In the genomic region with DNA sequence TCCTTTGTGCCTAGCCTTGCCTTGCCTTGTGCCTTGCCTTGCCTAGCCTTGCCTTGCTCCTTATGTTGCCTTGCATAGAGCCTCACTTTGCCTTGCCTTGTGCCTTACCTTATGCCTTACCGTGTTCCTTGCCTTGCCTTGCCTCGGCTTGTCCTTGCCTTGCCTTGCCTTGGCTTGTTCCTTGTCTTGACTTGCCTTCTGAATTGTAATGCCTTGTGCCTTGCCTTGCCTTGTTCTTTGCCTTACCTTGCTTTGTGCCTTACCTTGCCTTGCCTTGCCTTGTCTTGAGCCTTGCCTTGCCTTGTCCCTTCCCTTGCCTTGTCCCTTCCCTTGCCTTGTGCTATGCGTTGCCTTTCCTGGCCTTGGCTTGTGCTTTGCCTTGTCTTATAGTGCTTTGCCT, we compare ENCODE assay signal across 21 cellular contexts.
DNase-seq lines count a peak whose midpoint lies in the region; TF ChIP-seq lines count a peak whose summit lies in the region.
"Had no signal": no experiment of that assay in that cellular context is flagged by ENCODE, and none has a peak within 500 bp of the region (broad histone marks: within the 10 kb centered on the region; RNA-seq: fewer than 3 reads in every experiment).

No MANE protein-coding gene starts in this region.

- H3K4me2 ChIP-seq in mammary epithelial cell (ENCODE audit: insufficient read depth, low read depth, low read length): no peak overlapping the region
- H3K4me2 ChIP-seq: BLaER1 had no signal

- no peak overlapping the region for H3K27ac ChIP-seq in mammary epithelial cell (ENCODE audit: insufficient read depth, low read depth, low read length)
- H3K27ac ChIP-seq in suprapubic skin: no peak overlapping the region
- H3K27ac ChIP-seq: 22Rv1, BLaER1, C4-2B, GM23248 had no signal

- no peak overlapping the region for H3K9ac ChIP-seq in mammary epithelial cell (ENCODE audit: insufficient read depth, low read length)
- H3K9ac ChIP-seq: BLaER1, GM23248 had no signal

- WGBS in mammary epithelial cell (ENCODE audit: low coverage, missing lambda C conversion rate): 43% methylated on average over 3 of the region's 3 CpGs
- 79% methylated on average over 3 of the region's 3 CpGs for WGBS in suprapubic skin

- H3K27me3 Mint-ChIP-seq in MCF 10A (ENCODE audit: insufficient read depth, unreplicated experiment): no peaks in the 10 kb centered on the region
- H3K27me3 Mint-ChIP-seq: B cell; CD4-positive, CD25-positive, alpha-beta regulatory T cell had no signal

- in situ Hi-C loops in mammary epithelial cell (cut with MboI; ENCODE audit: low sequenced_read_pairs in 2 of 2): no loop called here

- no peak overlapping the region for H2AFZ ChIP-seq in mammary epithelial cell (ENCODE audit: low read depth, low read length)
- H2AFZ ChIP-seq: GM23248 had no signal

- no peak overlapping the region for H3K27ac Mint-ChIP-seq in MCF 10A (ENCODE audit: low read depth, unreplicated experiment)
- H3K27ac Mint-ChIP-seq: B cell; CD4-positive, CD25-positive, alpha-beta regulatory T cell; CD8-positive, alpha-beta T cell; HFFc6 had no signal

- H3K4me3 ChIP-seq in mammary epithelial cell (replicated peaks in 1 of 3; ENCODE audit: insufficient read depth in 1 of 3, low read depth in 2 of 3, low read length in 3 of 3) (no peak overlapping the region), epithelial cell of esophagus (ENCODE audit: low read length) (no peak overlapping the region), suprapubic skin (no peak overlapping the region)
- H3K4me3 ChIP-seq: BLaER1, GM12878, GM23248, HAP-1 had no signal

- dilution Hi-C loops in mammary epithelial cell (cut with HindIII; ENCODE audit: low sequenced_read_pairs): no loop called here

- TF ChIP-seq POLR2A in suprapubic skin (IDR thresholded peaks at IDR 0.05): no peak

- H3K27me3 ChIP-seq in mammary epithelial cell (ENCODE audit: insufficient read depth, low read length) (no peaks in the 10 kb centered on the region), suprapubic skin (no peaks in the 10 kb centered on the region)

- H3K9me3 ChIP-seq in mammary epithelial cell (replicated peaks; ENCODE audit: insufficient read depth, low read length): peaks cover 30% of the 10 kb centered on the region
- H3K9me3 ChIP-seq in suprapubic skin: no peaks in the 10 kb centered on the region
- H3K9me3 ChIP-seq: Caco-2, HAP-1 had no signal

- intact Hi-C loops in mammary epithelial cell (cut with micrococcal nuclease): no loop called here
- intact Hi-C loops in MCF 10A (cut with micrococcal nuclease): no loop called here

- POLR2A ChIA-PET in MCF 10A (lab: Yijun Ruan, JAX): no interaction called here

- TF ChIP-seq EP300 in suprapubic skin (IDR thresholded peaks at IDR 0.05): no peak

- BruUV-seq in mammary epithelial cell (replicated peaks; lab: Mats Ljungman, UMichigan) (no TSS peak), MCF 10A (replicated peaks; lab: Mats Ljungman, UMichigan) (no TSS peak)

- H3K79me2 ChIP-seq in mammary epithelial cell (ENCODE audit: insufficient read depth, low read length): no peaks in the 10 kb centered on the region

- H3K36me3 Mint-ChIP-seq in MCF 10A (ENCODE audit: insufficient read depth, unreplicated experiment): no peaks in the 10 kb centered on the region
- H3K36me3 Mint-ChIP-seq: CD4-positive, CD25-positive, alpha-beta regulatory T cell; CD8-positive, alpha-beta T cell had no signal

- H3K4me3 Mint-ChIP-seq in MCF 10A (ENCODE audit: unreplicated experiment): no peak overlapping the region
- H3K4me3 Mint-ChIP-seq: B cell; CD4-positive, CD25-positive, alpha-beta regulatory T cell; CD8-positive, alpha-beta T cell; HFFc6 had no signal

- TF ChIP-seq CTCF in mammary epithelial cell (conservative IDR thresholded peaks at IDR 0.05 in 1 of 2, IDR thresholded peaks at IDR 0.05 in 1 of 2; ENCODE audit: extremely low read depth in 1 of 2, insufficient read depth in 1 of 2, low read depth in 1 of 2, low read length in 2 of 2) (no peak), MCF 10A (IDR thresholded peaks at IDR 0.05; ENCODE audit: unreplicated experiment) (no peak), epithelial cell of esophagus (IDR thresholded peaks at IDR 0.05; ENCODE audit: insufficient read depth, low read depth, low read length, missing control alignments) (no peak), suprapubic skin (IDR thresholded peaks at IDR 0.05) (no peak)

- H4K20me1 ChIP-seq in mammary epithelial cell (ENCODE audit: insufficient read depth, low read length): no peaks in the 10 kb centered on the region
- H4K20me1 ChIP-seq: BLaER1 had no signal

- CTCF ChIA-PET in mammary epithelial cell (lab: Charles Lee; ENCODE audit: low non-redundant PET): no interaction called here
- CTCF ChIA-PET in MCF 10A (lab: Yijun Ruan, JAX): no interaction called here

- H3K4me1 Mint-ChIP-seq in MCF 10A (ENCODE audit: insufficient read depth, unreplicated experiment): no peaks in the 10 kb centered on the region
- H3K4me1 Mint-ChIP-seq: B cell; CD4-positive, CD25-positive, alpha-beta regulatory T cell had no signal

- peaks cover 71% of the 10 kb centered on the region for H3K4me1 ChIP-seq in mammary epithelial cell (ENCODE audit: insufficient read depth, low read length)
- H3K4me1 ChIP-seq in suprapubic skin: no peaks in the 10 kb centered on the region
- H3K4me1 ChIP-seq: BLaER1, Caco-2, HAP-1 had no signal

- DNase-seq in mammary epithelial cell: peak; percentile 61
- no peak for DNase-seq in MCF 10A (ENCODE audit: unreplicated experiment)
- peak; percentile 61 for DNase-seq in epithelial cell of esophagus (ENCODE audit: low read depth)
- peak; percentile 49 for DNase-seq in mesenteric fat pad (ENCODE audit: low spot score)
- no peak for DNase-seq in hypothalamus (lab: John Stamatoyannopoulos, UW)
- DNase-seq in anterior cingulate cortex (lab: John Stamatoyannopoulos, UW): no peak
- no peak for DNase-seq in suprapubic skin (ENCODE audit: low spot score in 2 of 2)
- DNase-seq: Caco-2; CD4-positive, CD25-positive, alpha-beta regulatory T cell; CD8-positive, alpha-beta T cell; DMS153; DND-41; GDM1; GM23248; HFFc6 had no signal

- no peaks in the 10 kb centered on the region for H3K36me3 ChIP-seq in mammary epithelial cell (ENCODE audit: insufficient read depth, low read length)
- H3K36me3 ChIP-seq in suprapubic skin: no peaks in the 10 kb centered on the region
- H3K36me3 ChIP-seq: BLaER1, HAP-1 had no signal

- H3K9me3 Mint-ChIP-seq in MCF 10A (ENCODE audit: unreplicated experiment): peaks cover 23% of the 10 kb centered on the region
- H3K9me3 Mint-ChIP-seq: CD8-positive, alpha-beta T cell; HFFc6 had no signal

Comparison
In these comparisons a context has a peak if more than half of its experiments do, and no peak if none do; other contexts are left out.
1. DNase-seq: peak in mammary epithelial cell (single experiment), epithelial cell of esophagus (single experiment) and mesenteric fat pad (single experiment); none in MCF 10A (single experiment), hypothalamus (0 of 51), anterior cingulate cortex (0 of 58) and suprapubic skin (0 of 2).